In the genomic region with DNA sequence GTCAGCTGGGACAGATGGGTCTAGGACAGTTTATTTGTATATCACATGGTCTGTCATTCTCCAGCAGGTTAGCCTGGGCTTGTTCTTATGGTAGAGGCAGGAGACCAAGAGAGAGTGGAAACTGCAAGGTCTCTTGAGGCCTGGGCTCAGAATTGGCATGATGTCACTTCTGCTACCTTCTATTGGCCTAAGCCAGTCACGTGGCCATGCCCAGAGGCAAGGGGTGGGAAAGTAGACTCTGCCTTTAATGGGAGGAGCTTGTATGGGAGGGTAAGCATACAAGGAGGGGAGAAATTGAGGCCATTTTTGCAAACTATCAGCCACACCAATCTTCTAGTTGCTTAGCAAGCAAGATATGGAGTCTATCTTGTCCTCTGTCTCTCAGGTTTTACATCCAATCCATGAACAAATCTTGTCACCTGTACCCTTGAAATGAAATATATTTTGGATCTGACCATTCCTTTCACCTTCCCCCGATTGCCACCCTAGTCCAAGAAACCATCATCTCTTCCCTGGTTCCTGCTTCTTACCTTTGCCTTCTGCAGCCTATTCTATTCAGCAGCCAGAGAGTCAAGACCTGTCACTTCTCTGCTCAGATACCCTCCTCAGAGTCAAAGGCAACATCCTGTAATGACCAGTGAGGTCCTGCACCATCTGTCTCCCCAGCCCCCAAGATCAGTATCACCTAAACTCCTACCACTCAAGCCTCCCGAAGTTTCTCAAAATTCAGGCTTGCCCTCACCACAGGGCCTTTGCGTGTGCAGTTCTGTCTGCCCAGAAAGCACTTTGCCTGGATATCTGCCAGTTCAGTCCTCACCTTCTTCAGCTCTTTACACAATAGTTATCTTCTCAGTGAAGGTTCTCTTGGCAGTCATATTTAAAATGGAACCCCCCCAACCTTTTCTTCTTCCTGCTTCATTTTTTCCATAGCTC, we compare ENCODE assay signal across 9 cellular contexts.
A peak's percentile ranks its signal among the peaks of the same experiment; 100 is the strongest.
DNase-seq lines count a peak whose midpoint lies in the region; ATAC-seq and FAIRE-seq lines count a peak whose summit lies in the region.
"Had no signal": no experiment of that assay in that cellular context is flagged by ENCODE, and none has a peak within 500 bp of the region (broad histone marks: within the 10 kb centered on the region; RNA-seq: fewer than 3 reads in every experiment).

No MANE protein-coding gene starts in this region.

- in situ Hi-C loops in ACHN (cut with HindIII; ENCODE audit: low pct_ligation_motif_present, low pct_unique_long_range_greater_than_20kb, low sequenced_read_pairs): no loop called here

- no peaks in the 10 kb centered on the region for H3K9me3 ChIP-seq in SK-N-MC (ENCODE audit: low read depth, low read length)

- H3K4me3 ChIP-seq in SK-N-MC: no peak overlapping the region

- no peak for FAIRE-seq in GM19239 (lab: Jason Lieb, UNC)

- no peak overlapping the region for H3K27ac ChIP-seq in SK-N-MC

- H3K9ac ChIP-seq in SK-N-MC (ENCODE audit: insufficient read length): no peak overlapping the region

- ATAC-seq in GM18511 (IDR thresholded peaks at IDR 0.05; ENCODE audit: unreplicated experiment) (peak; percentile 60), HG03175 (IDR thresholded peaks at IDR 0.05; ENCODE audit: unreplicated experiment) (peak; percentile 75), HG02840 (IDR thresholded peaks at IDR 0.05; ENCODE audit: low FRiP score, unreplicated experiment) (no peak)

- H3K36me3 ChIP-seq in SK-N-MC (ENCODE audit: insufficient read depth, low read length): no peaks in the 10 kb centered on the region

- DNase-seq in ACHN (peak; percentile 48), SK-N-MC (ENCODE audit: low read depth, low spot score) (peak; percentile 61), GM19239 (ENCODE audit: insufficient read length, low spot score) (no peak), DMS114 treated with DMSO at 0.1 percent for 48 hours (lab: John Stamatoyannopoulos, UW; ENCODE audit: unreplicated experiment) (no peak)
- DNase-seq in stimulated activated CD4-positive, alpha-beta T cell treated with anti-CD3 and anti-CD28 coated beads, Interleukin-12 subunit alpha, Interleukin-12 subunit beta, amount 100 ng/mL, for 4 hours: no peak
- DNase-seq: activated T-cell treated with anti-CD3 and anti-CD28 coated beads, Interleukin-2, amount 50 U/mL, for 72 hours had no signal

Comparison
In these comparisons a context has a peak if more than half of its experiments do, and no peak if none do; other contexts are left out.
1. DNase-seq: peak in ACHN (single experiment) and SK-N-MC (single experiment); none in GM19239 (single experiment), DMS114 treated with DMSO at 0.1 percent for 48 hours (single experiment) and stimulated activated CD4-positive, alpha-beta T cell treated with anti-CD3 and anti-CD28 coated beads, Interleukin-12 subunit alpha, Interleukin-12 subunit beta, amount 100 ng/mL, for 4 hours (single experiment).